Comparison of ENCODE assay signal across 15 cellular contexts in the genomic region with DNA sequence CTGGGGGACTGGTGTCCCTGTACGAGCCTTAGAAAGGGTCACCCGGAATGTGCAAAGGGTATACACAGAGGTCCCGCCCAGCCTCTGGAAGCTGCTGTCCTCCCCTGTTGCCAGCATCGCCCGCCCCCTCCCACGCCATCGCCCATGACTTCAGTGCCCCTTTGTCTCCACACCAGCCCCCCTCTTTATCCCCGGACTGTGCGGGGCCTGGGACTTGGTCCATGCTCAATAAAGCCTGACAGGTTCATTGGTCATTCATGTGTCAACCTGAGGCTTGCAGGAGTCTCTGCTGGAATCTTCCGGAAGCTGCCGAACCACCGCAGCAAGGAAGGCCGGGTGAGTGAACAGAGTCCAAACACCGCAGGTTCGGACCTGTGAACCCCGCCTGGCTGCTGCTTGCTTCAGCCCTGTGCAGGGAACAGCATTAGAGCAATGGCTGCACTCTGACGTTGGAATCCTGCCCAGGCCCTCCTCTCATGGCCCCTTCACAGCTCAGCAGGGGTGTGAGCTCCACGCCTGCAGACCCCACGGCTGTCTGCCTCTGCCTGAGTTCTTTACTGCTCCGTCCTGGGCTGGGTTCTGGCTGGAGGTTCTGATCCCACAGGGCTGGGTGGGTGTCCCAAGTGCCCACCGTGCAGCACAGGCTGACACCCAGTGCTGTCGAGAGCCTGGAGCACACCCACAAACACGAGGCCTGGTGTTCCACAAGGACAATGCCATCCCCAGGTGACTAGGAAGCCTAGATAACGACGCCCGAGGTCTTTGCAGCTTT.
DNase-seq lines count a peak whose midpoint lies in the region; FAIRE-seq and TF ChIP-seq lines count a peak whose summit lies in the region.
"Had no signal": no experiment of that assay in that cellular context is flagged by ENCODE, and none has a peak within 500 bp of the region (broad histone marks: within the 10 kb centered on the region; RNA-seq: fewer than 3 reads in every experiment).

No MANE protein-coding gene starts in this region.

- no peak for TF ChIP-seq CTCF in bronchial epithelial cell (IDR thresholded peaks at IDR 0.05; ENCODE audit: insufficient read depth, low read length, severe bottlenecking)
- TF ChIP-seq CTCF in kidney (IDR thresholded peaks at IDR 0.05; ENCODE audit: borderline replicate concordance, extremely low read depth, insufficient read depth), result no peak

- H2BK5ac ChIP-seq in trophoblast cell (ENCODE audit: low read depth, low read length, poor library complexity), result no peak overlapping the region

- no peaks in the 10 kb centered on the region for H3K27me3 ChIP-seq in bronchial epithelial cell (ENCODE audit: control insufficient read depth, insufficient read depth, low read length)
- no peaks in the 10 kb centered on the region for H3K27me3 ChIP-seq in trophoblast cell (ENCODE audit: insufficient read depth, low read length)

- no peak overlapping the region for H3K18ac ChIP-seq in trophoblast cell (ENCODE audit: low read length)

- H3K36me3 ChIP-seq in bronchial epithelial cell (ENCODE audit: control insufficient read depth, insufficient read depth, low read length) (no peaks in the 10 kb centered on the region), kidney (ENCODE audit: control insufficient read depth in 1 of 2, insufficient read depth in 2 of 2, low read length in 2 of 2) (no peaks in the 10 kb centered on the region), trophoblast cell (ENCODE audit: control insufficient read depth in 1 of 2, insufficient read depth in 2 of 2, low read length in 2 of 2) (no peaks in the 10 kb centered on the region)

- intact Hi-C loops in kidney (cut with DNase I), result no loop called here

- H3K79me1 ChIP-seq in trophoblast cell (ENCODE audit: low read length), result peaks cover 3% of the 10 kb centered on the region

- no peak overlapping the region for H4K91ac ChIP-seq in trophoblast cell (ENCODE audit: low read depth, low read length)

- no peak overlapping the region for H2AK5ac ChIP-seq in trophoblast cell (ENCODE audit: low read length)

- no peak overlapping the region for H3K4me2 ChIP-seq in trophoblast cell (ENCODE audit: low read length)
- H3K4me2 ChIP-seq: PC-9, SK-N-SH had no signal

- DNase-seq in DMS79 treated with DMSO at 0.1 percent for 48 hours (lab: John Stamatoyannopoulos, UW) (peak; percentile 27), bronchial epithelial cell (ENCODE audit: low read depth) (peak; percentile 45), kidney (no peak), trophoblast cell (no peak), DMS114 treated with DMSO at 0.1 percent for 48 hours (lab: John Stamatoyannopoulos, UW; ENCODE audit: unreplicated experiment) (no peak), NCI-H1694 treated with DMSO at 0.1 percent for 48 hours (lab: John Stamatoyannopoulos, UW) (no peak)
- no peak for DNase-seq in effector CD4-positive, alpha-beta T cell
- DNase-seq: CD4-positive, alpha-beta memory T cell; GF-D8; NCI-H1105; NCI-H146; NCI-H2029 treated with DMSO at 0.1 percent for 48 hours had no signal

- H3K79me2 ChIP-seq in trophoblast cell (ENCODE audit: control insufficient read depth, insufficient read depth, low read length, poor library complexity), result no peaks in the 10 kb centered on the region

- no peak overlapping the region for H3K4ac ChIP-seq in trophoblast cell (ENCODE audit: low read depth, low read length)

- no peak overlapping the region for H2AFZ ChIP-seq in trophoblast cell (ENCODE audit: insufficient read depth, low read length, poor library complexity)
- H2AFZ ChIP-seq: GM23248, PC-9 had no signal

- H3K27ac ChIP-seq in kidney (ENCODE audit: low read depth in 2 of 2, low read length in 2 of 2) (peak overlapping the region; percentile 76 to 83), trophoblast cell (ENCODE audit: low read depth, low read length) (no peak overlapping the region)
- H3K27ac ChIP-seq: GM23248, PC-9 had no signal

- no peak overlapping the region for H3K23ac ChIP-seq in trophoblast cell (ENCODE audit: low read length)

- no peak overlapping the region for H4K8ac ChIP-seq in trophoblast cell (ENCODE audit: low read depth, low read length)

- no CpG with 5 or more reads among the region's 26 CpGs for WGBS in trophoblast cell (ENCODE audit: extremely low coverage, insufficient coverage, insufficient read length)

- H3K9me3 ChIP-seq in kidney (ENCODE audit: control insufficient read depth in 1 of 2, low read length in 2 of 2) (no peaks in the 10 kb centered on the region), trophoblast cell (ENCODE audit: insufficient read depth, low read depth, low read length) (peaks cover 3% of the 10 kb centered on the region)
- H3K9me3 ChIP-seq: SK-N-SH had no signal

- H2BK12ac ChIP-seq in trophoblast cell (ENCODE audit: low read length), result no peak overlapping the region

- H3K4me1 ChIP-seq in kidney (ENCODE audit: control insufficient read depth in 1 of 2, insufficient read depth in 1 of 2, low read depth in 1 of 2, low read length in 2 of 2) (peaks cover 15 to 19% of the 10 kb centered on the region in 2 donors), trophoblast cell (ENCODE audit: control insufficient read depth in 1 of 2, insufficient read depth in 2 of 2, low read length in 2 of 2) (peaks cover 0 to 3% of the 10 kb centered on the region in 2 experiments)

- no peak overlapping the region for H3K4me3 ChIP-seq in bronchial epithelial cell (ENCODE audit: low read depth, low read length)
- no peak overlapping the region for H3K4me3 ChIP-seq in kidney (ENCODE audit: low read length in 2 of 2)
- H3K4me3 ChIP-seq in trophoblast cell (ENCODE audit: low read depth, low read length), result peak overlapping the region; percentile 47
- H3K4me3 ChIP-seq: GM23248, PC-9 had no signal

- H3K14ac ChIP-seq in trophoblast cell (ENCODE audit: low read length), result no peak overlapping the region

- peak overlapping the region in 1 of 2 donors; percentile 34 for H3K9ac ChIP-seq in kidney (ENCODE audit: low read length in 2 of 2)
- H3K9ac ChIP-seq in trophoblast cell (ENCODE audit: low read length), result no peak overlapping the region
- H3K9ac ChIP-seq: GM23248, SK-N-SH had no signal

- H2BK120ac ChIP-seq in trophoblast cell (ENCODE audit: insufficient read depth, low read length, poor library complexity), result no peak overlapping the region

- FAIRE-seq in bronchial epithelial cell (lab: Jason Lieb, UNC) (no peak), kidney (lab: Jason Lieb, UNC) (no peak)

- H4K12ac ChIP-seq in trophoblast cell (ENCODE audit: low read depth, low read length), result no peak overlapping the region

Comparison
In these comparisons a context has a peak if more than half of its experiments do, and no peak if none do; other contexts are left out.
1. DNase-seq: peak in DMS79 treated with DMSO at 0.1 percent for 48 hours (single experiment) and bronchial epithelial cell (single experiment); none in kidney (single experiment), trophoblast cell (0 of 2), DMS114 treated with DMSO at 0.1 percent for 48 hours (single experiment), NCI-H1694 treated with DMSO at 0.1 percent for 48 hours (single experiment) and effector CD4-positive, alpha-beta T cell (single experiment).